14 cellular contexts compared by ENCODE assay signal in genomic region chr16:25570131-25570530, GRCh38.
DNase-seq lines count a peak whose midpoint lies in the region; ATAC-seq and TF ChIP-seq lines count a peak whose summit lies in the region.
"Had no signal": no experiment of that assay in that cellular context is flagged by ENCODE, and none has a peak within 500 bp of the region (broad histone marks: within the 10 kb centered on the region; RNA-seq: fewer than 3 reads in every experiment).

No MANE protein-coding gene starts in this region.

- H3K27me3 Mint-ChIP-seq in mesothelial cell of epicardium (ENCODE audit: low read depth) = no peaks in the 10 kb centered on the region

- ATAC-seq in esophagus mucosa (peak; percentile 60), GM21423 (IDR thresholded peaks at IDR 0.05; ENCODE audit: unreplicated experiment) (no peak)

- peaks cover 8% of the 10 kb centered on the region for H3K9me3 Mint-ChIP-seq in mesothelial cell of epicardium

- POLR2A ChIA-PET in HEK293T (lab: Yijun Ruan, JAX) = no interaction called here

- peak overlapping the region; percentile 33 for H3K27ac Mint-ChIP-seq in mesothelial cell of epicardium
- H3K27ac Mint-ChIP-seq: CD4-positive, alpha-beta memory T cell had no signal

- no peak overlapping the region for H3K4me3 ChIP-seq in epithelial cell of esophagus (ENCODE audit: low read length)
- H3K4me3 ChIP-seq: GM23248 had no signal

- H3K36me3 Mint-ChIP-seq in mesothelial cell of epicardium = no peaks in the 10 kb centered on the region
- H3K36me3 Mint-ChIP-seq: CD4-positive, alpha-beta memory T cell had no signal

- peaks cover 38% of the 10 kb centered on the region for H3K4me1 Mint-ChIP-seq in mesothelial cell of epicardium
- H3K4me1 Mint-ChIP-seq: CD4-positive, alpha-beta memory T cell had no signal

- H3K4me3 Mint-ChIP-seq in mesothelial cell of epicardium = no peak overlapping the region
- H3K4me3 Mint-ChIP-seq: CD4-positive, alpha-beta memory T cell had no signal

- CTCF ChIA-PET in HEK293T (lab: Yijun Ruan, JAX) = no interaction called here

- DNase-seq in epithelial cell of esophagus (ENCODE audit: low read depth) (peak; percentile 58), mesothelial cell of epicardium (ENCODE audit: low spot score in 2 of 2, unreplicated experiment in 2 of 2) (no peak), DMS53 (lab: John Stamatoyannopoulos, UW) (no peak), HEK293T (ENCODE audit: extremely low spot score) (no peak)
- DNase-seq: C1 segment of cervical spinal cord; Calu3; CD4-positive, alpha-beta memory T cell; COR-L47; DND-41; GM23248; H7; HCEC 1CT had no signal

- TF ChIP-seq CTCF in epithelial cell of esophagus (IDR thresholded peaks at IDR 0.05; ENCODE audit: insufficient read depth, low read depth, low read length, missing control alignments) (no peak), mesothelial cell of epicardium (IDR thresholded peaks at IDR 0.05; ENCODE audit: unreplicated experiment) (no peak)

TF ChIP-seq in HEK293T, 16 proteins besides CTCF, POLR2A, EP300 and RAD21:
- TF ChIP-seq SUZ12 (IDR thresholded peaks at IDR 0.05) (no peak), FOXM1 (IDR thresholded peaks at IDR 0.05; ENCODE audit: borderline replicate concordance) (no peak), LEF1 (IDR thresholded peaks at IDR 0.05; ENCODE audit: borderline replicate concordance) (no peak), ZNF384 (IDR thresholded peaks at IDR 0.05) (no peak), NFRKB (IDR thresholded peaks at IDR 0.05) (no peak), L3MBTL2 (conservative IDR thresholded peaks at IDR 0.05) (no peak), FOXK2 (IDR thresholded peaks at IDR 0.05) (no peak), TARDBP (IDR thresholded peaks at IDR 0.05) (no peak), PKNOX1 (IDR thresholded peaks at IDR 0.05) (no peak), ELF4 (IDR thresholded peaks at IDR 0.05) (no peak), ARNT (IDR thresholded peaks at IDR 0.05) (no peak)
